In the genomic region with DNA sequence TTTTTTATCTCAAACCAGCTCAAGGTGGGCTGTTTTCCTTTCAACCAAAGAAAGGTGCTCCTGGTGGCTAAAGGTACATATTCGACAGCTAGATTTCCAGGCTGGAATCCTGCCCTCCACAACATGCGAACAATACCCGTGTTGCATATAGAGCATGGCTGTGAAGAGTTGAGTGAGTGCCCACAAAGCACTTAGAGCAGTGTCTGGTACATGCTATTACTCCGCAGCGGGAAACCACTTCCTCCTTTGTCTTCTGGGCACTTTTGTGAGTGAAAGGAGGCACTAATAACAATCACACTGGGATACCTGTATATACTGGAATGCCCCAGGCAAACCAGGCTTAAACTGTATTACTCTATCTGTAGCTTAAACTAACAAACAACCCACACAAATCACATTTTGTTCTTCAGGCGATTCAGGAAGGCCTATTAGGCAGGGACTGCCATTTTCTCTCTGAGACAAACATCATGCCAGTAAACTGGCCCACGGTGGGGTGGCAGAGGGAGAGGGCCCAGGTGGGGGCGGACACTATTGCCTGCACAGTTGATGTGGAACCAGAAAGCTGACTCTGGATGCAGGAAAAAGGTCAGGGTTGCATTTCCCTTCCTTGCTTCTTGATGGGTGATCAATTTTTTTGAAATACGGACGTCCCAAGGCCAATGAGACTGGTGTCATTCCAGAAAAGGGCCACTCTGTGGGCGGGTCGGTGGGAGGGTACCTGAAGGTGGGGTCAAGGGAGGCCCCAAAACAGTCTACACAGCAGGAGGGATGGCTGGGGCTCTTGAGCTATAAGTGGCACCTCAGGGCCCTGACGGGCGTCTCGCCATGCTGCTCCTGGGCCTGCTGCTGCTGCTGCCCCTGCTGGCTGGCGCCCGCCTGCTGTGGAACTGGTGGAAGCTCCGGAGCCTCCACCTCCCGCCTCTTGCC, we compare ENCODE assay signal across 2 cellular contexts.
A peak's percentile ranks its signal among the peaks of the same experiment; 100 is the strongest.
TF ChIP-seq lines count a peak whose summit lies in the region.

Gene CYP21A2, plus strand, starts transcription at position 818 of the 927 bp plus-strand sequence. Its CDS starts 8 bp downstream, at position 826.

TF ChIP-seq in HEK293, 187 proteins besides CTCF, POLR2A, EP300 and RAD21:
- 0 out of 2 replicates have a peak, but pooled peaks have one; percentile 6 for TF ChIP-seq ZFHX2 (tag by site-specific recombination; conservative IDR thresholded peaks at IDR 0.05)
- peak; percentile 19; the same call in 1 of the 2 replicates for TF ChIP-seq EGR2 (tag by site-specific recombination; IDR thresholded peaks at IDR 0.05; ENCODE audit: low read depth)
- 0 out of 2 replicates have a peak, but pooled peaks have one; percentile 6 for TF ChIP-seq ZIC2 (tag by site-specific recombination; IDR thresholded peaks at IDR 0.05)

TF ChIP-seq in liver, 16 proteins besides CTCF, POLR2A, EP300 and RAD21:
- TF ChIP-seq HNF4A (conservative IDR thresholded peaks at IDR 0.05) (peak in 1 of 2 donors; percentile 53), RXRA (IDR thresholded peaks at IDR 0.05) (peak in 1 of 2 donors; percentile 59)
